In the genomic region with DNA sequence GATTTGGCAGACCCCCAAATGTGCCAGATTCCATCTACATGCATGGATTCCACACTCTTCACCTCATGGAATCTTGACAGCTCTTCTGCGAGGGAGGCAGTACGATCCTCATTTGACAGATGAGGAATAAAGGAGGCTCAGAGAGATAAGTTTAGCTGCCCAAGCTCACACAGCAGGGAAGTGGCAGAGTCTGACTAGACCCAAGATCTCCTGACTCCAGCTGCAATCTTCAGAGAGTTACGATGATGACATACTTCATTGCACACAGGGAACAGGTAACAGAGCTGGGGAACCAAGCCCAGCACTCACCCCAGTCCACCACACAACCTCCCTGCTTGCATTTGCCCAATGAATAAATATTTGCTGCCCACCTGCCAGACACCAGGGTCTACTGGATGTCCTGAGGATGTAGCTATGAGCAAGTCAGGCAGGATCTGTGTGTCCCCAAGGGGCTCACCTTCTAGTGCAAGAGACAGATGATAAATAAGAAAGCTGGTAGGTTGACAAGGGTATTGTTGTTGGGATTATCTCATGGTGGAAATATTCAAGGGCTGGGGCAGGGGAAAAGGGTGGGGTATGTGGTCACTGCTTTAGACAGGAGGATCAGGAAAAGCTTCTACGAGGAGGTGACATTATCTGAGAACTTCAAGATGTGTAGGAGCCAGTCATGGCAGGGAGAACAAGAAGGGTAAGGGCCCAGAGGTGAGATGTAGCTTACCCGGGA, we compare ENCODE assay signal across 21 cellular contexts. TPM values are rescaled to one million over a fixed set of nuclear protein-coding genes. Genes with fewer than 3 reads are reported as not detected.
DNase-seq lines count a peak whose midpoint lies in the region; ATAC-seq, FAIRE-seq and TF ChIP-seq lines count a peak whose summit lies in the region.
"Had no signal": no experiment of that assay in that cellular context is flagged by ENCODE, and none has a peak within 500 bp of the region (broad histone marks: within the 10 kb centered on the region; RNA-seq: fewer than 3 reads in every experiment).

No MANE protein-coding gene starts in this region.

- TF ChIP-seq EP300 in HepG2 (IDR thresholded peaks at IDR 0.05; ENCODE audit: low read depth in 2 of 2, low read length in 2 of 2) (no peak), HepG2 (CRISPR knock-in tag; IDR thresholded peaks at IDR 0.05; ENCODE audit: borderline replicate concordance) (no peak)

- TF ChIP-seq CTCF in HepG2 (CRISPR knock-in tag; IDR thresholded peaks at IDR 0.05) (no peak), right lobe of liver (IDR thresholded peaks at IDR 0.05) (no peak), body of pancreas (IDR thresholded peaks at IDR 0.05) (no peak), chondrocyte (IDR thresholded peaks at IDR 0.05) (no peak)

- no peak overlapping the region for H2BK5ac ChIP-seq in mesendoderm (ENCODE audit: low read length)

- in situ Hi-C loops in HepG2 (cut with HindIII; ENCODE audit: extremely low pct_ligation_motif_present, low pct_unique_long_range_greater_than_20kb), result no loop called here

- CTCF ChIA-PET in HepG2 (lab: Yijun Ruan, JAX; ENCODE audit: low intra/inter-chr PET ratio, low total read pairs), result no interaction called here

- H2BK120ac ChIP-seq in mesendoderm (ENCODE audit: low read depth, low read length), result no peak overlapping the region

- H4K5ac ChIP-seq in mesendoderm (ENCODE audit: low read length), result no peak overlapping the region

- TF ChIP-seq RAD21 in HepG2 (CRISPR knock-in tag; IDR thresholded peaks at IDR 0.05), result no peak

- H3K4me2 ChIP-seq in HepG2 (ENCODE audit: low read depth, low read length) (no peak overlapping the region), mesendoderm (ENCODE audit: low read length) (no peak overlapping the region)

- 37% methylated on average over 5 of the region's 5 CpGs for WGBS in HepG2 (ENCODE audit: low lambda C conversion rate)
- 86% methylated on average over 4 of the region's 5 CpGs for WGBS in right lobe of liver (ENCODE audit: insufficient coverage, low coverage, low lambda C conversion rate, missing lambda C conversion rate)
- WGBS in body of pancreas, 2 donors, result 77 to 81% methylated on average over 4 to 5 of the region's 5 CpGs
- no CpG with 5 or more reads among the region's 5 CpGs for WGBS in mesendoderm (ENCODE audit: extremely low coverage, insufficient coverage, low lambda C conversion rate)

- no peak for DNase-seq in HepG2 (ENCODE audit: low spot score)
- DNase-seq in right lobe of liver, result no peak
- no peak for DNase-seq in body of pancreas
- DNase-seq in mesendoderm, result peak; percentile 78
- no peak for DNase-seq in sciatic nerve (ENCODE audit: low spot score)
- DNase-seq in chondrocyte (ENCODE audit: low spot score), result no peak
- no peak for DNase-seq in activated effector memory CD4-positive, alpha-beta T cell treated with anti-CD3 and anti-CD28 coated beads, Interleukin-2, amount 50 U/mL, for 16 hours
- DNase-seq: activated CD4-positive, alpha-beta T cell treated with anti-CD3 and anti-CD28 coated beads, Interleukin-2, amount 50 U/mL, for 4 hours; activated naive CD4-positive, alpha-beta T cell treated with Interleukin-2 at 50 U/mL for 16 hours; anterior cingulate cortex; CD4-positive, alpha-beta memory T cell; cortex of kidney; DND-41; NCI-H146; NCI-H345; stimulated activated CD4-positive, alpha-beta T cell treated with anti-CD3 and anti-CD28 coated beads, Interleukin-15, amount 100 ng/mL, for 24 hours; SW 1271; transverse colon had no signal

- H3K9me3 Mint-ChIP-seq in chondrocyte (ENCODE audit: low read depth), result no peaks in the 10 kb centered on the region
- H3K9me3 Mint-ChIP-seq: CD4-positive, alpha-beta memory T cell; natural killer cell treated with Interleukin-12 subunit alpha and Interleukin-12 subunit beta and Interleukin-15 and Interleukin-18, amount 100 ng/mL, for 72 hours; stimulated activated effector memory CD8-positive, alpha-beta T cell treated with anti-CD3 and anti-CD28 coated beads, Interleukin-12 subunit alpha, Interleukin-12 subunit beta, amount 100 ng/mL, for 72 hours had no signal

- H3K36me3 ChIP-seq in HepG2 (replicated peaks in 1 of 2; ENCODE audit: control insufficient read depth in 1 of 2, insufficient read depth in 2 of 2, low read length in 2 of 2), result no peaks in the 10 kb centered on the region
- H3K36me3 ChIP-seq in right lobe of liver, result no peaks in the 10 kb centered on the region
- H3K36me3 ChIP-seq in body of pancreas (replicated peaks in 1 of 2; ENCODE audit: insufficient read depth in 1 of 2, low read depth in 2 of 2), result no peaks in the 10 kb centered on the region
- H3K36me3 ChIP-seq in mesendoderm (ENCODE audit: control insufficient read depth, insufficient read depth, low read length), result no peaks in the 10 kb centered on the region
- H3K36me3 ChIP-seq: transverse colon had no signal

- H3K56ac ChIP-seq in mesendoderm (ENCODE audit: low read length), result no peak overlapping the region

- FAIRE-seq in HepG2 (lab: Jason Lieb, UNC), result no peak

- H3K27me3 ChIP-seq in HepG2 (ENCODE audit: control insufficient read depth in 1 of 2, insufficient read depth in 2 of 2, low read length in 2 of 2), result no peaks in the 10 kb centered on the region; a peak in 1 of 5 replicates
- H3K27me3 ChIP-seq in right lobe of liver, result no peaks in the 10 kb centered on the region
- H3K27me3 ChIP-seq in body of pancreas, result no peaks in the 10 kb centered on the region
- H3K27me3 ChIP-seq in mesendoderm (ENCODE audit: insufficient read depth, low read length, poor library complexity), result no peaks in the 10 kb centered on the region
- H3K27me3 ChIP-seq: transverse colon had no signal

- no peak for TF ChIP-seq POLR2A in HepG2 (IDR thresholded peaks at IDR 0.05; ENCODE audit: insufficient read depth in 1 of 2, low read depth in 2 of 2, low read length in 2 of 2)
- no peak for TF ChIP-seq POLR2A in right lobe of liver (IDR thresholded peaks at IDR 0.05)
- TF ChIP-seq POLR2A in body of pancreas (IDR thresholded peaks at IDR 0.05), result no peak

- H3K9me3 ChIP-seq in HepG2 (ENCODE audit: low read length) (no peaks in the 10 kb centered on the region), right lobe of liver (no peaks in the 10 kb centered on the region), body of pancreas (no peaks in the 10 kb centered on the region)
- H3K9me3 ChIP-seq: transverse colon had no signal

- no peaks in the 10 kb centered on the region for H3K36me3 Mint-ChIP-seq in chondrocyte (ENCODE audit: low read depth)
- H3K36me3 Mint-ChIP-seq: CD4-positive, alpha-beta memory T cell; natural killer cell treated with Interleukin-12 subunit alpha and Interleukin-12 subunit beta and Interleukin-15 and Interleukin-18, amount 100 ng/mL, for 72 hours; stimulated activated effector memory CD8-positive, alpha-beta T cell treated with anti-CD3 and anti-CD28 coated beads, Interleukin-12 subunit alpha, Interleukin-12 subunit beta, amount 100 ng/mL, for 72 hours had no signal

- H3K18ac ChIP-seq in mesendoderm (ENCODE audit: low read length), result no peak overlapping the region

- no peaks in the 10 kb centered on the region for H3K79me1 ChIP-seq in mesendoderm (ENCODE audit: low read length)

- H3K4me1 Mint-ChIP-seq in chondrocyte (ENCODE audit: low read depth), result peaks cover 17% of the 10 kb centered on the region

- no peak overlapping the region for H3K4me3 Mint-ChIP-seq in chondrocyte (ENCODE audit: unreplicated experiment)
- H3K4me3 Mint-ChIP-seq: CD4-positive, alpha-beta memory T cell; natural killer cell treated with Interleukin-12 subunit alpha and Interleukin-12 subunit beta and Interleukin-15 and Interleukin-18, amount 100 ng/mL, for 72 hours; stimulated activated effector memory CD8-positive, alpha-beta T cell treated with anti-CD3 and anti-CD28 coated beads, Interleukin-12 subunit alpha, Interleukin-12 subunit beta, amount 100 ng/mL, for 72 hours had no signal

- H2AFZ ChIP-seq in HepG2 (ENCODE audit: low read length), result no peak overlapping the region

- H3K4me1 ChIP-seq in HepG2 (ENCODE audit: insufficient read depth, low read length) (peaks cover 58% of the 10 kb centered on the region), right lobe of liver (peaks cover 0 to 10% (median 3%) of the 10 kb centered on the region in 4 donors), body of pancreas (peaks cover 39% of the 10 kb centered on the region), mesendoderm (ENCODE audit: control insufficient read depth, low read depth, low read length) (peaks cover 5% of the 10 kb centered on the region)

- H4K8ac ChIP-seq in mesendoderm (ENCODE audit: low read depth, low read length), result no peak overlapping the region

- no peak overlapping the region for H3K23ac ChIP-seq in mesendoderm (ENCODE audit: low read length)

- no peak overlapping the region for H2BK15ac ChIP-seq in mesendoderm (replicated peaks; ENCODE audit: low read depth)

- no peaks in the 10 kb centered on the region for H3K27me3 Mint-ChIP-seq in chondrocyte (ENCODE audit: low read depth)

- POLR2A ChIA-PET in HepG2 (lab: Yijun Ruan, JAX), result interaction anchor here (1.0 kb wide), 1 partner anchor 14 kb away, joined by 6 read pairs; no protein-coding TSS in a partner anchor

- H4K20me1 ChIP-seq in HepG2 (ENCODE audit: insufficient read depth, low read length), result no peaks in the 10 kb centered on the region

- no peak overlapping the region for H2AK5ac ChIP-seq in mesendoderm (ENCODE audit: low read length)

- no peak overlapping the region for H3K4ac ChIP-seq in mesendoderm (ENCODE audit: low read depth, low read length)

- BruUV-seq in HepG2 (replicated peaks; lab: Mats Ljungman, UMichigan), result no TSS peak

- H3K79me2 ChIP-seq in HepG2 (ENCODE audit: insufficient read depth, low read length), result no peaks in the 10 kb centered on the region
- H3K79me2 ChIP-seq in mesendoderm (ENCODE audit: control insufficient read depth, insufficient read depth, low read length), result no peaks in the 10 kb centered on the region

- ATAC-seq in HepG2 (no peak), right lobe of liver (no peak), body of pancreas (no peak), HG02759 (IDR thresholded peaks at IDR 0.05; ENCODE audit: unreplicated experiment) (no peak), sciatic nerve (no peak)
- ATAC-seq: natural killer cell treated with Interleukin-12 subunit alpha and Interleukin-12 subunit beta and Interleukin-15 and Interleukin-18, amount 100 ng/mL, for 72 hours; stimulated activated effector memory CD8-positive, alpha-beta T cell treated with anti-CD3 and anti-CD28 coated beads, Interleukin-12 subunit alpha, Interleukin-12 subunit beta, amount 100 ng/mL, for 72 hours had no signal

- H3K4me3 ChIP-seq in HepG2 (replicated peaks in 1 of 3; ENCODE audit: insufficient read depth in 1 of 3, low read depth in 2 of 3, low read length in 3 of 3) (no peak overlapping the region), right lobe of liver (no peak overlapping the region), body of pancreas (no peak overlapping the region), mesendoderm (ENCODE audit: low read length) (no peak overlapping the region)
- H3K4me3 ChIP-seq: transverse colon had no signal

- H3K27ac Mint-ChIP-seq in chondrocyte (ENCODE audit: unreplicated experiment), result no peak overlapping the region
- H3K27ac Mint-ChIP-seq: natural killer cell treated with Interleukin-12 subunit alpha and Interleukin-12 subunit beta and Interleukin-15 and Interleukin-18, amount 100 ng/mL, for 72 hours; stimulated activated effector memory CD8-positive, alpha-beta T cell treated with anti-CD3 and anti-CD28 coated beads, Interleukin-12 subunit alpha, Interleukin-12 subunit beta, amount 100 ng/mL, for 72 hours had no signal

- no peak overlapping the region for H3K27ac ChIP-seq in HepG2 (ENCODE audit: extremely low read length, insufficient read depth, low read length)
- H3K27ac ChIP-seq in right lobe of liver, result no peak overlapping the region
- H3K27ac ChIP-seq in body of pancreas, result peak overlapping the region in 3 of 4 donors; percentile 8 to 80 (median 67)
- no peak overlapping the region for H3K27ac ChIP-seq in mesendoderm (ENCODE audit: low read depth, low read length)

- H3K9ac ChIP-seq in HepG2 (ENCODE audit: insufficient read depth, low read depth, low read length) (no peak overlapping the region), mesendoderm (ENCODE audit: low read length) (no peak overlapping the region)

- intact Hi-C loops in HepG2 (cut with micrococcal nuclease; ENCODE audit: unreplicated experiment), result no loop called here
- intact Hi-C loops in right lobe of liver (cut with DNase I), result no loop called here
- intact Hi-C loops in body of pancreas (cut with DNase I), result no loop called here
- intact Hi-C loops in sciatic nerve (cut with DNase I), result no loop called here

RNA-seq across cellular contexts. Expression of gene CPEB4, which starts 28.7 kb away (rescaled TPM):
- total RNA-seq in HepG2 (2016; rRNA removed; fragmentation: Illumina TruSeq; extraction: Trizol), result 7.7 and 8.3 TPM in 2 replicates
- total RNA-seq in HepG2 (2016; cell fraction: cytosol; rRNA removed; fragmentation: Illumina TruSeq; extraction: Trizol; ENCODE audit: low read depth), result 1.8 and 3.2 TPM in 2 replicates
- 8.3 and 11.9 TPM in 2 replicates for total RNA-seq in HepG2 (2016; cell fraction: insoluble cytoplasmic fraction; rRNA removed; fragmentation: Illumina TruSeq; extraction: Trizol)
- total RNA-seq in HepG2 (2016; cell fraction: membrane; rRNA removed; fragmentation: Illumina TruSeq; extraction: Trizol), result 3.4 and 3.7 TPM in 2 replicates
- 13.4 and 15.2 TPM in 2 replicates for total RNA-seq in HepG2 (2016; cell fraction: nucleus; rRNA removed; fragmentation: Illumina TruSeq; extraction: Trizol)
- 25.0 and 26.7 TPM in 2 replicates for polyA plus RNA-seq in HepG2 (2011; rRNA removed)
- 15.9 and 21.3 TPM in 2 replicates for polyA plus RNA-seq in HepG2 (2011; cell fraction: cytosol; rRNA removed)
- 38.4 and 39.5 TPM in 2 replicates for polyA plus RNA-seq in HepG2 (2011; cell fraction: nucleus; rRNA removed)
- polyA plus RNA-seq in HepG2 (2012), result 21.1 and 22.8 TPM in 2 replicates
- polyA plus RNA-seq in HepG2 (2016; cell fraction: cytosol; fragmentation: Illumina TruSeq; extraction: Trizol; ENCODE audit: low read depth), result 0.06 and 0.08 TPM in 2 replicates
- polyA plus RNA-seq in HepG2 (2016; cell fraction: insoluble cytoplasmic fraction; fragmentation: Illumina TruSeq; extraction: Trizol; ENCODE audit: low read depth), result 5.3 and 5.4 TPM in 2 replicates
- polyA plus RNA-seq in HepG2 (2016; cell fraction: membrane; fragmentation: Illumina TruSeq; extraction: Trizol; ENCODE audit: low read depth), result 0.40 and 0.56 TPM in 2 replicates
- polyA plus RNA-seq in HepG2 (2016; cell fraction: nucleus; fragmentation: Illumina TruSeq; extraction: Trizol; ENCODE audit: insufficient read depth, low read depth), result 8.8 and 10.3 TPM in 2 replicates
- 100 and 104 TPM in 2 replicates for polyA minus RNA-seq in HepG2 (2011; rRNA and poly(A)+ RNA removed; ENCODE audit: low replicate concordance)
- polyA minus RNA-seq in HepG2 (2011; cell fraction: cytosol; rRNA and poly(A)+ RNA removed), result 49.4 and 55.2 TPM in 2 replicates
- 151 and 216 TPM in 2 replicates for polyA minus RNA-seq in HepG2 (2011; cell fraction: nucleus; rRNA and poly(A)+ RNA removed)
- 10 to 100 TPM; 27.3 to 49.9 (median 40.0) TPM for total RNA-seq in right lobe of liver
- total RNA-seq in body of pancreas, result 10 to 100 TPM; 35.3 to 35.6 TPM
- polyA plus RNA-seq in mesendoderm (2013, experiment 1 of 2), result 2.4 TPM
- 2.4 TPM for polyA plus RNA-seq in mesendoderm (2013, experiment 2 of 2)
- 42.2 TPM for total RNA-seq in sciatic nerve
- total RNA-seq in chondrocyte, result 24.7 to 27.7 TPM (median 27.1 TPM) in 3 replicates

Comparison
In these comparisons a context has a peak if more than half of its experiments do, and no peak if none do; other contexts are left out.
1. H3K27ac ChIP-seq: peak in body of pancreas (3 of 4); none in HepG2 (single experiment), right lobe of liver (0 of 3) and mesendoderm (single experiment).